In the genomic region with DNA sequence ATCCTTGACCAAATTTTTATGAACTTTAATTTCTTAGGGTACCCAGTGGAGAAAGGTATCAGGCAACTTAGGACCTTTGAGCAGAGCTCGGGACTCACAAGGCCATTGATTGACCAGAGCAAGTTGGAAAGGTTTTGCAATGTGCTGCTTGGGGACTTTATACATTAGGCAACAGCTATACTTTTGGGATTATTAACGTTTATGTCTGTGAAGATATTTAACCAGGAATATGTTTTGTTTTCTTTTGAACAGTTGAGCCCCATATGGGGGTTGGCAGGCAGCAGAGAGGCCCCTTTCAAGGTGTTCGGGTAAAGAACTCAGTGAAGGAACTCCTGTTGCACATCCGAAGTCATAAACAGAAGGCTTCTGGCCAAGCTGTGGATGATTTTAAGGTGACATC, we compare ENCODE assay signal across 10 cellular contexts. TPM values are rescaled to one million over a fixed set of nuclear protein-coding genes. Genes with fewer than 3 reads are reported as not detected.
A peak's percentile ranks its signal among the peaks of the same experiment; 100 is the strongest.
DNase-seq lines count a peak whose midpoint lies in the region; ATAC-seq and TF ChIP-seq lines count a peak whose summit lies in the region.
"Had no signal": no experiment of that assay in that cellular context is flagged by ENCODE, and none has a peak within 500 bp of the region (broad histone marks: within the 10 kb centered on the region; RNA-seq: fewer than 3 reads in every experiment).

No MANE protein-coding gene starts in this region.

- peak overlapping the region; percentile 13 to 99 for H3K27ac ChIP-seq in ascending aorta
- H3K27ac ChIP-seq in right lobe of liver: peak overlapping the region; percentile 98 to 100 (median 98)
- peak overlapping the region; percentile 100 for H3K27ac ChIP-seq in tibial artery

- no peak for TF ChIP-seq CTCF in ascending aorta (IDR thresholded peaks at IDR 0.05)
- no peak for TF ChIP-seq CTCF in right lobe of liver (IDR thresholded peaks at IDR 0.05)
- TF ChIP-seq CTCF in tibial artery (IDR thresholded peaks at IDR 0.05): no peak

- H3K4me1 Mint-ChIP-seq in activated T-cell treated with anti-CD3 and anti-CD28 coated beads, Interleukin-2, amount 50 U/mL, for 72 hours (ENCODE audit: low read depth): peaks cover 63% of the 10 kb centered on the region

- no peaks in the 10 kb centered on the region for H3K9me3 Mint-ChIP-seq in activated T-cell treated with anti-CD3 and anti-CD28 coated beads, Interleukin-2, amount 50 U/mL, for 72 hours

- no peak for DNase-seq in activated T-cell treated with anti-CD3 and anti-CD28 coated beads, Interleukin-2, amount 50 U/mL, for 72 hours
- DNase-seq in activated T-cell treated with anti-CD3 and anti-CD28 coated beads, Interleukin-2, amount 50 U/mL, for 1 hour: no peak
- DNase-seq in ascending aorta (ENCODE audit: low spot score in 2 of 2): no peak
- DNase-seq in right lobe of liver: no peak
- no peak for DNase-seq in tibial artery
- DNase-seq in C1 segment of cervical spinal cord (lab: John Stamatoyannopoulos, UW): no peak
- no peak for DNase-seq in SW480 (ENCODE audit: low spot score)
- DNase-seq: DMS 273 treated with DMSO at 0.1 percent for 48 hours, OCI-M1 had no signal

- no peak for ATAC-seq in activated T-cell treated with anti-CD3 and anti-CD28 coated beads, Interleukin-2, amount 50 U/mL, for 72 hours (replicated peaks in 1 of 2)
- ATAC-seq in right lobe of liver: no peak
- no peak for ATAC-seq in GM19395 (IDR thresholded peaks at IDR 0.05; ENCODE audit: unreplicated experiment)

- H3K4me3 ChIP-seq in ascending aorta: peak overlapping the region; percentile 90 to 93
- H3K4me3 ChIP-seq in right lobe of liver: peak overlapping the region; percentile 79 to 88 (median 80)
- peak overlapping the region; percentile 95 to 99 for H3K4me3 ChIP-seq in tibial artery

- H3K27me3 Mint-ChIP-seq in activated T-cell treated with anti-CD3 and anti-CD28 coated beads, Interleukin-2, amount 50 U/mL, for 72 hours (ENCODE audit: low read depth): no peaks in the 10 kb centered on the region

- H3K36me3 ChIP-seq in ascending aorta (peaks cover 52 to 64% of the 10 kb centered on the region in 2 donors), right lobe of liver (peaks cover 11 to 50% (median 49%) of the 10 kb centered on the region in 4 donors), tibial artery (peaks cover 53 to 69% (median 53%) of the 10 kb centered on the region in 3 donors)

- H3K27ac Mint-ChIP-seq in activated T-cell treated with anti-CD3 and anti-CD28 coated beads, Interleukin-2, amount 50 U/mL, for 72 hours: peak overlapping the region; percentile 100

- no peaks in the 10 kb centered on the region for H3K9me3 ChIP-seq in ascending aorta
- no peaks in the 10 kb centered on the region for H3K9me3 ChIP-seq in right lobe of liver
- H3K9me3 ChIP-seq in tibial artery: no peaks in the 10 kb centered on the region

- WGBS in right lobe of liver (ENCODE audit: insufficient coverage, low coverage, low lambda C conversion rate, missing lambda C conversion rate): 9% methylated on average over 4 of the region's 4 CpGs

- H3K36me3 Mint-ChIP-seq in activated T-cell treated with anti-CD3 and anti-CD28 coated beads, Interleukin-2, amount 50 U/mL, for 72 hours (ENCODE audit: insufficient read depth in 2 of 2): peaks cover 45 to 64% of the 10 kb centered on the region in 2 donors

- peak overlapping the region; percentile 92 to 98 for H3K4me3 Mint-ChIP-seq in activated T-cell treated with anti-CD3 and anti-CD28 coated beads, Interleukin-2, amount 50 U/mL, for 72 hours

- H3K27me3 ChIP-seq in ascending aorta (no peaks in the 10 kb centered on the region), right lobe of liver (no peaks in the 10 kb centered on the region), tibial artery (no peaks in the 10 kb centered on the region)

- H3K4me1 ChIP-seq in ascending aorta (peaks cover 0 to 29% of the 10 kb centered on the region in 2 donors), right lobe of liver (peaks cover 0 to 55% (median 15%) of the 10 kb centered on the region in 4 donors), tibial artery (peaks cover 0 to 63% (median 32%) of the 10 kb centered on the region in 4 donors)

- no peak for TF ChIP-seq POLR2A in right lobe of liver (IDR thresholded peaks at IDR 0.05)

- intact Hi-C loops in ascending aorta (cut with DNase I) (no loop called here), right lobe of liver (cut with DNase I) (no loop called here), tibial artery (cut with DNase I; ENCODE audit: low total_unique reads) (loop anchor here (5.0 to 10.0 kb wide), 2 partner anchors 35 to 373 kb away; no protein-coding TSS in a partner anchor)

RNA-seq across cellular contexts. Expression of gene NFKBIZ, which starts 2.5 kb away (rescaled TPM):
- total RNA-seq in activated T-cell treated with anti-CD3 and anti-CD28 coated beads, Interleukin-2, amount 50 U/mL, for 72 hours: 100 to 1,000 TPM; 116 to 208 TPM
- 349 TPM for total RNA-seq in ascending aorta
- 10 to 100 TPM; 23.4 to 83.1 (median 44.4) TPM for total RNA-seq in right lobe of liver
